In genomic region chr19:53537523-53538377, GRCh38 we compare ENCODE assay signal across 8 cellular contexts. TPM values are rescaled to one million over a fixed set of nuclear protein-coding genes. Genes with fewer than 3 reads are reported as not detected.
DNase-seq lines count a peak whose midpoint lies in the region; ATAC-seq and TF ChIP-seq lines count a peak whose summit lies in the region.

Gene ZNF331 (plus strand): TSS chr19:53538145. CDS start chr19:53569377, 31,232 bp downstream.

- H3K4me3 ChIP-seq in NB4 (ENCODE audit: low read depth, low read length): peak within 1 kb of the TSS; percentile 77
- H3K4me3 ChIP-seq in lower leg skin (ENCODE audit: low read depth, poor library complexity, severe bottlenecking): peak within 1 kb of the TSS; percentile 70

- TF ChIP-seq CTCF in NB4 (IDR thresholded peaks at IDR 0.05; ENCODE audit: low read depth, low read length): no peak
- peak in 1 of 3 donors; percentile 46 for TF ChIP-seq CTCF in lower leg skin (IDR thresholded peaks at IDR 0.05)

- H3K36me3 Mint-ChIP-seq in dendritic cell treated with granulocyte-macrophage colony-stimulating factor and Interleukin-4, amounts not matched to agents 40 ng/mL and 50 ng/mL, for 4 days (ENCODE audit: low read depth): peaks cover 38% of the 10 kb centered on the region

- H3K27me3 Mint-ChIP-seq in dendritic cell treated with granulocyte-macrophage colony-stimulating factor and Interleukin-4, amounts not matched to agents 40 ng/mL and 50 ng/mL, for 4 days: no peaks in the 10 kb centered on the region

- intact Hi-C loops in dendritic cell treated with granulocyte-macrophage colony-stimulating factor and Interleukin-4, amounts not matched to agents 40 ng/mL and 50 ng/mL, for 4 days (cut with micrococcal nuclease): loop anchor here (1.0 kb wide), 2 partner anchors 12 to 17 kb away; no protein-coding TSS in a partner anchor
- intact Hi-C loops in lower leg skin (cut with DNase I; ENCODE audit: low total_unique reads): no loop called here

- H3K27ac Mint-ChIP-seq in dendritic cell treated with granulocyte-macrophage colony-stimulating factor and Interleukin-4, amounts not matched to agents 40 ng/mL and 50 ng/mL, for 4 days: peak within 1 kb of the TSS; percentile 92

- WGBS in lower leg skin, 2 donors: 63 to 69% methylated on average over 66 to 71 of the region's 81 CpGs

- H3K9me3 Mint-ChIP-seq in dendritic cell treated with granulocyte-macrophage colony-stimulating factor and Interleukin-4, amounts not matched to agents 40 ng/mL and 50 ng/mL, for 4 days: peaks cover 19% of the 10 kb centered on the region

- TF ChIP-seq POLR2A in NB4 (IDR thresholded peaks at IDR 0.05; ENCODE audit: extremely low read depth, insufficient read length) (no peak), lower leg skin (IDR thresholded peaks at IDR 0.05) (no peak)

- ATAC-seq in GM21786 (IDR thresholded peaks at IDR 0.05; ENCODE audit: unreplicated experiment): peak; percentile 52

- DNase-seq in EH (ENCODE audit: low read depth) (peak; percentile 77), NB4 (ENCODE audit: low read depth) (peak; percentile 81), lower leg skin (ENCODE audit: low spot score in 2 of 2) (peak; percentile 71 to 96), NCI-H226 (no peak)
- DNase-seq in activated CD4-positive, alpha-beta T cell treated with anti-CD3 and anti-CD28 coated beads, Interleukin-2, amount 50 U/mL, for 1 hour: peak; percentile 89
- DNase-seq in stimulated activated CD4-positive, alpha-beta T cell treated with anti-CD3 and anti-CD28 coated beads, Interleukin-4, amount 100 ng/mL, for 48 hours (ENCODE audit: low read depth in 2 of 2): peak; percentile 73 to 81

- H3K4me1 Mint-ChIP-seq in dendritic cell treated with granulocyte-macrophage colony-stimulating factor and Interleukin-4, amounts not matched to agents 40 ng/mL and 50 ng/mL, for 4 days (ENCODE audit: low read depth): no peaks in the 10 kb centered on the region

- H3K4me3 Mint-ChIP-seq in dendritic cell treated with granulocyte-macrophage colony-stimulating factor and Interleukin-4, amounts not matched to agents 40 ng/mL and 50 ng/mL, for 4 days: peak within 1 kb of the TSS; percentile 92

RNA-seq across cellular contexts. Expression of gene ZNF331, which starts in this region (rescaled TPM):
- 10 to 100 TPM; 17.6 to 28.0 (median 24.0) TPM for total RNA-seq in lower leg skin
